In the genomic region with DNA sequence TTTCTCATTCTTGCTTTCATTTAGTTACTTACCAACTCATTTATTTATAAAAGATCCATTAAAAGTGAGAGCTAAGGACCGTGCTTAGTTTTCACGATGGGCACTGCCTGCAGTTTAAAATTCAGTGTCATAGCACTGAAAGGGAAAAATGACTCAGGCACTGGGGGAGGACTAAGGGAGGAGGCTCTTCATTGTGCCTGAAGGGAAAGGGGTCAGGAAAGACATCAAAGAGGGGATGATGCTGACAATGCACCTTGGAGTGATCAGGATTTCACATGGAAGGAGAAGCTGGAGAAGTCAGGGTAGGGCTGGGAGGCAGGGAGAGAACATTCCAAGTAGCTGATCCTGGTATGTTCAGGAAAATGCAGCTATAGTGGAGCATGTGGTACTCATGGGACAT, we compare ENCODE assay signal across 1 cellular context.
A peak's percentile ranks its signal among the peaks of the same experiment; 100 is the strongest.
TF ChIP-seq lines count a peak whose summit lies in the region.

No MANE protein-coding gene starts in this region.

TF ChIP-seq in HCT116, 20 proteins besides CTCF, POLR2A, EP300 and RAD21 (continued from another document):
- no peak for TF ChIP-seq REST (IDR thresholded peaks at IDR 0.05; ENCODE audit: low read depth)
- TF ChIP-seq JUND (IDR thresholded peaks at IDR 0.05) = peak; percentile 49
- peak; percentile 21; the same call in 1 of the 2 replicates for TF ChIP-seq EGR1 (IDR thresholded peaks at IDR 0.05; ENCODE audit: low read depth)
- peak; percentile 58; the same call in 1 of the 2 replicates for TF ChIP-seq CBX3 (IDR thresholded peaks at IDR 0.05; ENCODE audit: low read depth)
- TF ChIP-seq FOSL1 (IDR thresholded peaks at IDR 0.05; ENCODE audit: low read depth) = peak; percentile 44
- peak; percentile 45; the same call in 1 of the 2 replicates for TF ChIP-seq SP1 (IDR thresholded peaks at IDR 0.05; ENCODE audit: low read depth)
